Comparison of ENCODE assay signal across 28 cellular contexts in the genomic region with DNA sequence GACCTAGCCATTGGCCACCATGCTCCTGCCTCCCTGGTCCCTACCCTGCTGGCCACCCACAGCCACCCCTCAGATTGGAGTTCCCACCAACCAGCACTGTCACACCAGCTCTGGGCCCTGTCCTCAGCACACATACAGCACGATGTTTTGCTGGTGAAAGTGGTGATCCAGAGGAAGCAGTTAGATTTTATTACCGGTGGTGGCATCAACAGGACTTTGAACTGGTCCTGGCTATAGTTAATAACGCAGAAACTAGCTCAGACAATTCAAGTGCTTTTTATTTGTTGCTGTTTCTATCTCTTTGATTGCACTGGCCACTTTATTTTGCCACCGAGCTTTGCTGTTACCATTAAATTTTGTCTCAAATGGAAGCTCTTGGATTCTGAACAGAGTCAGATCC.
"Had no signal": no experiment of that assay in that cellular context is flagged by ENCODE, and none has a peak within 500 bp of the region (broad histone marks: within the 10 kb centered on the region; RNA-seq: fewer than 3 reads in every experiment).

No MANE protein-coding gene starts in this region.

- H3K27ac ChIP-seq: brain microvascular endothelial cell, coronary artery, dorsolateral prefrontal cortex had no signal

- ATAC-seq: activated CD4-positive, alpha-beta T cell treated with anti-CD3 and anti-CD28 coated beads for 36 hours; activated CD8-positive, alpha-beta memory T cell treated with anti-CD3 and anti-CD28 coated beads, Interleukin-2, amount 10 ng/mL, durations not matched to agents 7 days and 5 days; activated CD8-positive, alpha-beta T cell treated with anti-CD3 and anti-CD28 coated beads, Interleukin-2, amount 10 ng/mL, durations not matched to agents 7 days and 5 days; activated T-cell treated with anti-CD3 and anti-CD28 coated beads, Interleukin-2, amount 50 U/mL, for 72 hours; esophagus mucosa; T-helper 17 cell had no signal

- H3K27me3 ChIP-seq: brain microvascular endothelial cell, dorsolateral prefrontal cortex had no signal

- FAIRE-seq: astrocyte, frontal cortex had no signal

- DNase-seq: activated CD4-positive, alpha-beta memory T cell treated with anti-CD3 and anti-CD28 coated beads for 36 hours; activated CD4-positive, alpha-beta T cell treated with anti-CD3 and anti-CD28 coated beads for 36 hours; activated CD4-positive, alpha-beta T cell treated with anti-CD3 and anti-CD28 coated beads, Interleukin-2, amount 10 ng/mL, durations not matched to agents 24 days and 14 days; activated CD4-positive, CD25-positive, alpha-beta regulatory T cell; activated CD4-positive, CD25-positive, alpha-beta regulatory T cell treated with anti-CD3 and anti-CD28 coated beads, Interleukin-2, amount 50 U/mL, for 72 hours; activated CD8-positive, alpha-beta memory T cell treated with anti-CD3 and anti-CD28 coated beads, Interleukin-2, amount 10 ng/mL, durations not matched to agents 7 days and 5 days; activated CD8-positive, alpha-beta memory T cell treated with anti-CD3 and anti-CD28 coated beads, Interleukin-2, amount 50 U/mL, for 4 hours; activated CD8-positive, alpha-beta T cell treated with anti-CD3 and anti-CD28 coated beads, Interleukin-2, amount 10 ng/mL, durations not matched to agents 7 days and 5 days; activated gamma-delta T cell; activated naive CD4-positive, alpha-beta T cell; activated naive CD4-positive, alpha-beta T cell treated with anti-CD3 and anti-CD28 coated beads, Interleukin-2, amount 10 ng/mL, durations not matched to agents 7 days and 5 days; activated naive CD8-positive, alpha-beta T cell treated with anti-CD3 and anti-CD28 coated beads, Interleukin-2, amount 10 ng/mL, durations not matched to agents 7 days and 5 days; activated T-cell treated with anti-CD3 and anti-CD28 coated beads, Interleukin-2, amount 50 U/mL, for 24 hours; activated T-cell treated with anti-CD3 and anti-CD28 coated beads, Interleukin-2, amount 50 U/mL, for 72 hours; amniotic stem cell; anterior cingulate cortex; brain microvascular endothelial cell; dorsolateral prefrontal cortex; effector memory CD4-positive, alpha-beta T cell; endodermal cell; foreskin fibroblast; glutamatergic neuron; T-helper 1 cell; T-helper 17 cell had no signal

- H3K4me3 ChIP-seq: coronary artery, dorsolateral prefrontal cortex had no signal

- H3K36me3 ChIP-seq: brain microvascular endothelial cell had no signal
